ENCODE assay signal across 10 cellular contexts in genomic region chr6:154292855-154293519, GRCh38.
DNase-seq lines count a peak whose midpoint lies in the region; ATAC-seq and TF ChIP-seq lines count a peak whose summit lies in the region.
"Had no signal": no experiment of that assay in that cellular context is flagged by ENCODE, and none has a peak within 500 bp of the region (broad histone marks: within the 10 kb centered on the region; RNA-seq: fewer than 3 reads in every experiment).

No MANE protein-coding gene starts in this region.

- H3K9me2 ChIP-seq in GM23338 (ENCODE audit: insufficient read depth): no peaks in the 10 kb centered on the region

- H3K9me3 Mint-ChIP-seq in GM23338: no peaks in the 10 kb centered on the region; the same call in 1 of the 3 replicates
- H3K9me3 Mint-ChIP-seq: activated T-helper 2 cell treated with anti-CD3 and anti-CD28 coated beads, Interferon-gamma antibody, Interleukin-2, Interleukin-4, amounts not matched to agents 10 μg/mL and 5 μg/mL and 100 μg/mL, durations not matched to agents 14 hours and 24 hours and 36 hours had no signal

- no peaks in the 10 kb centered on the region for H3K27me3 ChIP-seq in GM23338 (ENCODE audit: insufficient read depth)
- H3K27me3 ChIP-seq in SJCRH30: no peaks in the 10 kb centered on the region
- no peaks in the 10 kb centered on the region for H3K27me3 ChIP-seq in foreskin keratinocyte

- no peak overlapping the region for H3K27ac Mint-ChIP-seq in GM23338
- H3K27ac Mint-ChIP-seq: activated T-helper 2 cell treated with anti-CD3 and anti-CD28 coated beads, Interferon-gamma antibody, Interleukin-2, Interleukin-4, amounts not matched to agents 10 μg/mL and 5 μg/mL and 100 μg/mL, durations not matched to agents 14 hours and 24 hours and 36 hours had no signal

- no peaks in the 10 kb centered on the region for H3K36me3 Mint-ChIP-seq in GM23338 (ENCODE audit: low read depth)

- H2AFZ ChIP-seq in GM23338: no peak overlapping the region

- no peak for ATAC-seq in GM23338
- ATAC-seq in foreskin keratinocyte: peak; percentile 76
- no peak for ATAC-seq in GM18867 (IDR thresholded peaks at IDR 0.05; ENCODE audit: unreplicated experiment)
- ATAC-seq: psoas muscle had no signal

- H3K9me3 ChIP-seq in SJCRH30 (replicated peaks): no peaks in the 10 kb centered on the region
- H3K9me3 ChIP-seq: psoas muscle had no signal

- H3K27me3 Mint-ChIP-seq in GM23338 (ENCODE audit: insufficient read depth, low read depth, poor library complexity): no peaks in the 10 kb centered on the region

- H3K36me3 ChIP-seq in GM23338 (ENCODE audit: insufficient read depth): no peaks in the 10 kb centered on the region
- H3K36me3 ChIP-seq in SJCRH30: no peaks in the 10 kb centered on the region

- no peak overlapping the region for H3K4me2 ChIP-seq in GM23338

- no peaks in the 10 kb centered on the region for H4K20me1 ChIP-seq in GM23338 (replicated peaks; ENCODE audit: insufficient read depth)

- H3K27ac ChIP-seq in GM23338 (ENCODE audit: low read depth) (no peak overlapping the region), SJCRH30 (peak overlapping the region; percentile 44; the same call in 1 of the 2 replicates), foreskin keratinocyte (peak overlapping the region; percentile 9), substantia nigra (ENCODE audit: low read depth, low read length, poor library complexity, severe bottlenecking) (no peak overlapping the region)
- H3K27ac ChIP-seq: psoas muscle had no signal

- H3F3A ChIP-seq in GM23338 (replicated peaks; ENCODE audit: low read depth): no peaks in the 10 kb centered on the region

- peak; percentile 2 for DNase-seq in GM23338 (ENCODE audit: low spot score)
- DNase-seq in SJCRH30: peak in 1 of 2 experiments; percentile 32
- peak; percentile 56 to 71 for DNase-seq in foreskin keratinocyte
- peak; percentile 31 for DNase-seq in stromal cell of bone marrow (ENCODE audit: low read depth)
- DNase-seq in GM19238 (ENCODE audit: insufficient read length, low spot score): no peak
- DNase-seq in substantia nigra (lab: John Stamatoyannopoulos, UW): no peak
- DNase-seq: NCI-H524, psoas muscle had no signal

- H3K4me3 ChIP-seq in GM23338 (no peak overlapping the region), SJCRH30 (peak overlapping the region; percentile 30)
- H3K4me3 ChIP-seq: psoas muscle had no signal

- H3K4me3 Mint-ChIP-seq in GM23338: no peak overlapping the region

- H3K79me2 ChIP-seq in GM23338 (replicated peaks; ENCODE audit: insufficient read depth): no peaks in the 10 kb centered on the region

- no peak for TF ChIP-seq CTCF in GM23338 (conservative IDR thresholded peaks at IDR 0.05; ENCODE audit: low read depth in 2 of 2)
- no peak for TF ChIP-seq CTCF in foreskin keratinocyte (conservative IDR thresholded peaks at IDR 0.05)

- peaks cover 5% of the 10 kb centered on the region; the same call in 2 of the 3 replicates for H3K4me1 Mint-ChIP-seq in GM23338

- H3K4me1 ChIP-seq in GM23338 (ENCODE audit: insufficient read depth) (no peaks in the 10 kb centered on the region), SJCRH30 (peaks cover 8% of the 10 kb centered on the region), foreskin keratinocyte (peaks cover 16% of the 10 kb centered on the region)
- H3K4me1 ChIP-seq: psoas muscle had no signal

TF ChIP-seq in GM23338, 12 proteins besides CTCF, POLR2A, EP300 and RAD21:
- TF ChIP-seq CREB1 (CRISPR knock-in tag; IDR thresholded peaks at IDR 0.05; ENCODE audit: low read depth) (no peak), POLR2AphosphoS5 (IDR thresholded peaks at IDR 0.05; ENCODE audit: low read depth) (no peak), ZNF462 (CRISPR knock-in tag; IDR thresholded peaks at IDR 0.05) (no peak), EZH2phosphoT487 (IDR thresholded peaks at IDR 0.05; ENCODE audit: unreplicated experiment) (no peak), EZH2 (IDR thresholded peaks at IDR 0.05; ENCODE audit: low read depth, unreplicated experiment) (no peak), REST (IDR thresholded peaks at IDR 0.05; ENCODE audit: unreplicated experiment) (no peak), NANOG (IDR thresholded peaks at IDR 0.05; ENCODE audit: borderline replicate concordance) (no peak), STAT1 (IDR thresholded peaks at IDR 0.05; ENCODE audit: unreplicated experiment) (no peak), ZNF114 (CRISPR knock-in tag; IDR thresholded peaks at IDR 0.05) (no peak)

Comparison
In these comparisons a context has a peak if more than half of its experiments do, and no peak if none do; other contexts are left out.
1. DNase-seq: peak in GM23338 (single experiment), foreskin keratinocyte (2 of 2) and stromal cell of bone marrow (single experiment); none in GM19238 (single experiment) and substantia nigra (0 of 49).
2. H3K27ac ChIP-seq: peak in SJCRH30 (single experiment) and foreskin keratinocyte (single experiment); none in GM23338 (single experiment) and substantia nigra (single experiment).